Comparison of ENCODE assay signal across 8 cellular contexts in the genomic region with DNA sequence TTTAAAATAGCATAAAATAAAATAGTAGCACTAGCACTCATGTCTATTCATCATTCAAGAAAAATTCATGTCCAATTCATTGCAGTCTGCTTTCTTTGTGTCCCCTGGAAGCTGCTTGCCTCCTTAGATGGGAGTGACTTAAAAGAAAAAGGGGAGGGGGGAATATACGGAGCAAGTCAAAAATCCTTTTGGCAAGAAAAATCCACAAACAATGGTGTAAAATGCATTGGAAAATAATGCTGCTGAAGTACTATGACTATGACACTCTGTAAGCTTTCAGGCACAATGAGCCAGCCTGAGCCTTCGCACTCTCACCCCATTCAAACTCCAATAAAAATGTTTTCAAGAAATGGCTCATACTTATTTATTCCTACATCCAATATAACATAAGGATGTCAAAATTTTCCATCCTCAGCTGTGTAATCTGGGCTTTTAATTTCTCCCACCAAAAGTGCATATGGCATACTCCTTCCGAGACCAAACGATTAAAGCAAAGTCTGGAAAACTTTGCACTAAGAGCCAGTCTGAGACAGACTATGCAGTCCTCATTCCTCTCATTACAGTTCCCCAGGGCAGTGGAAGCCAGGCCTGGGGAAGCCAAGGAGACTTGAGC. TPM values are rescaled to one million over a fixed set of nuclear protein-coding genes. Genes with fewer than 3 reads are reported as not detected.
DNase-seq lines count a peak whose midpoint lies in the region; ATAC-seq, FAIRE-seq and TF ChIP-seq lines count a peak whose summit lies in the region.

No MANE protein-coding gene starts in this region.

- H3K27me3 ChIP-seq in stomach, result no peaks in the 10 kb centered on the region

- H3K27ac Mint-ChIP-seq in activated CD4-positive, alpha-beta T cell treated with anti-CD3 and anti-CD28 coated beads, Interleukin-2, amount 10 ng/mL, durations not matched to agents 7 days and 5 days, result peak overlapping the region; percentile 99
- H3K27ac Mint-ChIP-seq in immature natural killer cell, result peak overlapping the region; percentile 94 to 99 (median 99)

- no peak for FAIRE-seq in frontal cortex (lab: Jason Lieb, UNC)

- in situ Hi-C loops in astrocyte of the cerebellum (cut with HindIII; ENCODE audit: low sequenced_read_pairs), result no loop called here

- H3K4me3 ChIP-seq in astrocyte of the cerebellum (ENCODE audit: low read depth, low read length) (peak overlapping the region; percentile 83), stomach (peak overlapping the region; percentile 54 to 67 (median 58))

- no peak for TF ChIP-seq EP300 in stomach (IDR thresholded peaks at IDR 0.05)

- DNase-seq in activated CD4-positive, alpha-beta T cell treated with anti-CD3 and anti-CD28 coated beads, Interleukin-2, amount 10 ng/mL, durations not matched to agents 7 days and 5 days, result no peak
- no peak for DNase-seq in activated CD4-positive, alpha-beta T cell treated with anti-CD3 and anti-CD28 coated beads, Interleukin-2, amount 50 U/mL, for 48 hours
- no peak for DNase-seq in astrocyte of the cerebellum (ENCODE audit: low read depth)
- DNase-seq in immature natural killer cell, result no peak
- no peak for DNase-seq in stomach
- DNase-seq in frontal cortex (ENCODE audit: low spot score in 2 of 2), result no peak
- DNase-seq in NCI-H1694 (lab: John Stamatoyannopoulos, UW), result no peak

- POLR2A ChIA-PET in activated CD4-positive, alpha-beta T cell treated with anti-CD3 and anti-CD28 coated beads, Interleukin-2, amount 10 ng/mL, durations not matched to agents 7 days and 5 days (lab: Charles Lee), result no interaction called here

- CTCF ChIA-PET in activated CD4-positive, alpha-beta T cell treated with anti-CD3 and anti-CD28 coated beads, Interleukin-2, amount 10 ng/mL, durations not matched to agents 7 days and 5 days (lab: Charles Lee), result interaction anchor here (0.8 to 4.4 kb wide), 7 partner anchors 11 to 183 kb away, joined by 3 to 14 read pairs (median 3); no protein-coding TSS in a partner anchor

- peaks cover 70% of the 10 kb centered on the region for H3K4me1 Mint-ChIP-seq in activated CD4-positive, alpha-beta T cell treated with anti-CD3 and anti-CD28 coated beads, Interleukin-2, amount 10 ng/mL, durations not matched to agents 7 days and 5 days
- H3K4me1 Mint-ChIP-seq in immature natural killer cell, result peaks cover 74 to 89% of the 10 kb centered on the region in 2 donors

- TF ChIP-seq CTCF in astrocyte of the cerebellum (IDR thresholded peaks at IDR 0.05; ENCODE audit: low read depth, low read length, missing control alignments) (no peak), stomach (IDR thresholded peaks at IDR 0.05) (no peak)

- TF ChIP-seq POLR2A in stomach (IDR thresholded peaks at IDR 0.05), result no peak

- H3K27ac ChIP-seq in stomach, result peak overlapping the region; percentile 77 to 93 (median 89)

- H3K27me3 Mint-ChIP-seq in activated CD4-positive, alpha-beta T cell treated with anti-CD3 and anti-CD28 coated beads, Interleukin-2, amount 10 ng/mL, durations not matched to agents 7 days and 5 days, result no peaks in the 10 kb centered on the region
- H3K27me3 Mint-ChIP-seq in immature natural killer cell (ENCODE audit: low read depth in 3 of 3), result peaks cover 2 to 8% (median 7%) of the 10 kb centered on the region in 3 donors

- intact Hi-C loops in stomach (cut with DNase I; ENCODE audit: low total_unique reads), result loop anchor here (10.0 kb wide), 1 partner anchor 263 kb away; no protein-coding TSS in a partner anchor

- ATAC-seq in HG03432 (IDR thresholded peaks at IDR 0.05; ENCODE audit: unreplicated experiment), result no peak

- no peaks in the 10 kb centered on the region for H3K9me3 ChIP-seq in stomach

- WGBS in stomach, 5 donors, result 11 to 17% (median 13%) methylated on average over 4 of the region's 4 CpGs

- peaks cover 16% of the 10 kb centered on the region for H3K36me3 Mint-ChIP-seq in activated CD4-positive, alpha-beta T cell treated with anti-CD3 and anti-CD28 coated beads, Interleukin-2, amount 10 ng/mL, durations not matched to agents 7 days and 5 days (ENCODE audit: low read depth)
- peaks cover 0 to 7% (median 0%) of the 10 kb centered on the region in 3 donors for H3K36me3 Mint-ChIP-seq in immature natural killer cell

- H3K4me1 ChIP-seq in stomach, result peaks cover 0 to 53% (median 29%) of the 10 kb centered on the region in 4 donors

- peaks cover 3% of the 10 kb centered on the region for H3K9me3 Mint-ChIP-seq in activated CD4-positive, alpha-beta T cell treated with anti-CD3 and anti-CD28 coated beads, Interleukin-2, amount 10 ng/mL, durations not matched to agents 7 days and 5 days
- H3K9me3 Mint-ChIP-seq in immature natural killer cell, result no peaks in the 10 kb centered on the region

- H3K4me3 Mint-ChIP-seq in activated CD4-positive, alpha-beta T cell treated with anti-CD3 and anti-CD28 coated beads, Interleukin-2, amount 10 ng/mL, durations not matched to agents 7 days and 5 days, result peak overlapping the region; percentile 85
- peak overlapping the region; percentile 85 to 96 (median 91) for H3K4me3 Mint-ChIP-seq in immature natural killer cell

- H3K36me3 ChIP-seq in stomach, result no peaks in the 10 kb centered on the region

RNA-seq across cellular contexts. Expression of gene NEDD9, which starts 0.8 kb away (rescaled TPM):
- 10 to 100 TPM; 42.7 to 47.7 TPM for total RNA-seq in activated CD4-positive, alpha-beta T cell treated with anti-CD3 and anti-CD28 coated beads, Interleukin-2, amount 10 ng/mL, durations not matched to agents 7 days and 5 days
- polyA plus RNA-seq in immature natural killer cell (10 to 100 TPM; 26.2 to 73.6 (median 27.6) TPM), stomach (10 to 100 TPM in 1 of 3 donors, 1 to 10 TPM in 2; 4.2 to 19.6 (median 9.2) TPM)
- total RNA-seq in stomach (10 to 100 TPM; 11.3 to 97.9 (median 48.2) TPM), frontal cortex (39.1 TPM)
